ENCODE assay signal across 1 cellular context in the genomic region with DNA sequence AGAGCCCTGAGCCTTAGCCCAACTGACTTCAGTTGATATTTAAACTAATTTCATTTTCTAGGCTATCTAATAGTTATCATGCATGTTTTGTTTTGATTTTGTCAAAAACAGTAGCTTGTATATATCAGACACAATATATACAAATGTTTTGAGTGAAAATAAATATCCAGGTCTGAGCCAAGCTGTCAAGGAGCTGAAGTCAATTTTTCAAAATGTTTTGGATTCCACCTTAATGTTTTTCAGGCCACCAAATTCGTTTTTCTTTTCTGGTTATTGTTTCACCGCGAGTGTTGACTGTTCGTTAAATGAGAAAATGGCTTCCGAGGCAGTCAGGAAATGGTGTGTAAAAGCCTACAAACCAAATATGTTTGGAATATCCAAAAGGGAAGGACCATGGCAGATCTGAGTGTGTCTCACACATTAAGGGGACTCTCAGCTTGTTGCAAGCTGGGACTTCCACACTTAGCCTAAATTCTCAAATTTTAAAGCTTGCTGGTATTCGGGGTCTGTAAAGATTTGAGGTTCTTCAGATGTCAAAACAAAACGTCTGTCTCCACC.
TF ChIP-seq lines count a peak whose summit lies in the region.

No MANE protein-coding gene starts in this region.

TF ChIP-seq in endothelial cell of umbilical vein, 7 proteins besides CTCF, POLR2A, EP300 and RAD21:
- no peak for TF ChIP-seq EZH2 (IDR thresholded peaks at IDR 0.05; ENCODE audit: borderline replicate concordance, low read depth, low read length, severe bottlenecking)
- no peak for TF ChIP-seq GATA2 (IDR thresholded peaks at IDR 0.05; ENCODE audit: insufficient read depth, insufficient read length, low read depth, low read length)
- no peak for TF ChIP-seq MYC (IDR thresholded peaks at IDR 0.05; ENCODE audit: low read depth, low read length)
- TF ChIP-seq FOS (IDR thresholded peaks at IDR 0.05; ENCODE audit: borderline replicate concordance, insufficient read depth, low read length): no peak
- no peak for TF ChIP-seq JUN (IDR thresholded peaks at IDR 0.05; ENCODE audit: borderline replicate concordance, insufficient read depth, insufficient read length, low read depth)
- TF ChIP-seq, protein P1, sequence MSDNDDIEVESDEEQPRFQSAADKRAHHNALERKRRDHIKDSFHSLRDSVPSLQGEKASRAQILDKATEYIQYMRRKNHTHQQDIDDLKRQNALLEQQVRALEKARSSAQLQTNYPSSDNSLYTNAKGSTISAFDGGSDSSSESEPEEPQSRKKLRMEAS (IDR thresholded peaks at IDR 0.05; ENCODE audit: insufficient read depth, insufficient read length): no peak
- TF ChIP-seq POLR2AphosphoS5 (IDR thresholded peaks at IDR 0.05; ENCODE audit: insufficient read depth, low read depth, low read length): no peak
TF ChIP-seq in endothelial cell of umbilical vein: peak in this region for 0.
